1 cellular context compared by ENCODE assay signal in genomic region chr17:81609541-81610353, GRCh38.
TF ChIP-seq lines count a peak whose summit lies in the region.

No MANE protein-coding gene starts in this region.

TF ChIP-seq in K562, 482 proteins besides CTCF, POLR2A, EP300 and RAD21:
- no peak for TF ChIP-seq NONO (IDR thresholded peaks at IDR 0.05; ENCODE audit: low read depth in 2 of 2, low read length in 1 of 2)
- peak; percentile 23; the same call in 1 of the 2 replicates for TF ChIP-seq ZBTB33 (CRISPR knock-in tag; IDR thresholded peaks at IDR 0.05)
- TF ChIP-seq NFIC (IDR thresholded peaks at IDR 0.05), result no peak
